33 cellular contexts compared by ENCODE assay signal in the genomic region with DNA sequence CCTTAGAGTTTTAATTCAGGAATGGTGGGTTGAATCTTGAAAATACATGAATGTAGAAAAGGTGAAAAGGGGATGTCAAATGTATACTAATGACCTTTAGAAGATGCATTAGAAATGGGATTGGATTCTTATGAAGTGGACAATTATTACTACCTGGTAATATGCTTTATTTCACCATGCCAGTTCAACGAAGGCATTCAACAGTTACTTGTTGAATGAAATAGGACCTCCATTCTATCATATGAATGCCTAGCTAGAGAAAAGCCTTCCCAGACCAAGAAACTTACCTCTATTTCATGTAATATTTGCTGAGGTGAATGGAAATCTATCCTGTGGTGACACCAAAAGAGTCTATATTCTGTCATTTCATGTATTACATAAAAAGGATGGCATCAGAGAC. TPM values are rescaled to one million over a fixed set of nuclear protein-coding genes. Genes with fewer than 3 reads are reported as not detected.
DNase-seq lines count a peak whose midpoint lies in the region; ATAC-seq and TF ChIP-seq lines count a peak whose summit lies in the region.
"Had no signal": no experiment of that assay in that cellular context is flagged by ENCODE, and none has a peak within 500 bp of the region (broad histone marks: within the 10 kb centered on the region; RNA-seq: fewer than 3 reads in every experiment).

No MANE protein-coding gene starts in this region.

- no peaks in the 10 kb centered on the region for H3K36me3 Mint-ChIP-seq in nephron (ENCODE audit: low read depth)
- H3K36me3 Mint-ChIP-seq in activated naive CD4-positive, alpha-beta T cell treated with anti-CD3 and anti-CD28 coated beads, Interleukin-2, amount 50 U/mL, for 72 hours = peaks cover 0 to 7% of the 10 kb centered on the region in 2 donors
- H3K36me3 Mint-ChIP-seq in activated CD8-positive, alpha-beta T cell treated with anti-CD3 and anti-CD28 coated beads, Interleukin-2, amount 10 ng/mL, durations not matched to agents 7 days and 5 days (ENCODE audit: low read depth) = no peaks in the 10 kb centered on the region
- H3K36me3 Mint-ChIP-seq: CD14-positive monocyte; CD4-positive, alpha-beta memory T cell; CD4-positive, CD25-positive, alpha-beta regulatory T cell; CD8-positive, alpha-beta T cell had no signal

- peaks cover 23% of the 10 kb centered on the region for H3K4me1 Mint-ChIP-seq in nephron
- H3K4me1 Mint-ChIP-seq in activated CD8-positive, alpha-beta T cell treated with anti-CD3 and anti-CD28 coated beads, Interleukin-2, amount 10 ng/mL, durations not matched to agents 7 days and 5 days (ENCODE audit: low read depth) = no peaks in the 10 kb centered on the region
- H3K4me1 Mint-ChIP-seq: B cell; CD14-positive monocyte; CD4-positive, alpha-beta memory T cell; CD4-positive, CD25-positive, alpha-beta regulatory T cell; CD8-positive, alpha-beta memory T cell had no signal

- peaks cover 4% of the 10 kb centered on the region for H3K27me3 Mint-ChIP-seq in nephron (ENCODE audit: low read depth)
- peaks cover 17% of the 10 kb centered on the region for H3K27me3 Mint-ChIP-seq in activated CD8-positive, alpha-beta T cell treated with anti-CD3 and anti-CD28 coated beads, Interleukin-2, amount 10 ng/mL, durations not matched to agents 7 days and 5 days (ENCODE audit: low read depth)
- H3K27me3 Mint-ChIP-seq: CD4-positive, alpha-beta T cell had no signal

- H3K36me3 ChIP-seq in HEK293 (ENCODE audit: control insufficient read depth in 2 of 2, insufficient read depth in 1 of 2, low read length in 2 of 2) = no peaks in the 10 kb centered on the region
- H3K36me3 ChIP-seq: BE2C; BLaER1; BLaER1 treated with 17β-estradiol and CSF1 and Interleukin-3, amounts not matched to agents 10 nM and 100 nM had no signal

- H3K9me3 Mint-ChIP-seq in nephron = peaks cover 20% of the 10 kb centered on the region
- peaks cover 0 to 9% of the 10 kb centered on the region in 2 donors for H3K9me3 Mint-ChIP-seq in activated naive CD4-positive, alpha-beta T cell treated with anti-CD3 and anti-CD28 coated beads, Interleukin-2, amount 50 U/mL, for 72 hours
- H3K9me3 Mint-ChIP-seq in activated CD8-positive, alpha-beta T cell treated with anti-CD3 and anti-CD28 coated beads, Interleukin-2, amount 10 ng/mL, durations not matched to agents 7 days and 5 days (ENCODE audit: insufficient read depth) = no peaks in the 10 kb centered on the region
- H3K9me3 Mint-ChIP-seq: CD4-positive, alpha-beta T cell had no signal

- POLR2A ChIA-PET in HEK293 (lab: Yijun Ruan, JAX) = no interaction called here
- POLR2A ChIA-PET in activated CD8-positive, alpha-beta T cell treated with anti-CD3 and anti-CD28 coated beads, Interleukin-2, amount 10 ng/mL, durations not matched to agents 7 days and 5 days (lab: Charles Lee) = no interaction called here

- no peak overlapping the region for H3K27ac ChIP-seq in HEK293 (ENCODE audit: extremely low read depth, low read depth, low read length)
- H3K27ac ChIP-seq: 22Rv1; A549; BLaER1; BLaER1 treated with 17β-estradiol and CSF1 and Interleukin-3, amounts not matched to agents 10 nM and 100 nM; C4-2B had no signal

- TF ChIP-seq CTCF in HEK293 (tag by site-specific recombination; IDR thresholded peaks at IDR 0.05) (no peak), nephron (IDR thresholded peaks at IDR 0.05; ENCODE audit: unreplicated experiment in 3 of 3) (no peak)

- peak overlapping the region; percentile 91 to 94 (median 91) for H3K27ac Mint-ChIP-seq in nephron
- no peak overlapping the region for H3K27ac Mint-ChIP-seq in activated naive CD4-positive, alpha-beta T cell treated with anti-CD3 and anti-CD28 coated beads, Interleukin-2, amount 50 U/mL, for 72 hours
- H3K27ac Mint-ChIP-seq in activated CD8-positive, alpha-beta T cell treated with anti-CD3 and anti-CD28 coated beads, Interleukin-2, amount 10 ng/mL, durations not matched to agents 7 days and 5 days = no peak overlapping the region
- H3K27ac Mint-ChIP-seq: B cell; CD14-positive monocyte; CD4-positive, alpha-beta memory T cell; CD4-positive, alpha-beta T cell; CD4-positive, CD25-positive, alpha-beta regulatory T cell; CD8-positive, alpha-beta memory T cell; CD8-positive, alpha-beta T cell had no signal

- no peaks in the 10 kb centered on the region for H3K4me1 ChIP-seq in HEK293 (ENCODE audit: control insufficient read depth, insufficient read depth, low read length)
- H3K4me1 ChIP-seq: A549; BE2C; BLaER1; BLaER1 treated with 17β-estradiol and CSF1 and Interleukin-3, amounts not matched to agents 10 nM and 100 nM; Caco-2 had no signal

- ATAC-seq in activated naive CD4-positive, alpha-beta T cell treated with anti-CD3 and anti-CD28 coated beads, Interleukin-2, amount 50 U/mL, for 72 hours = no peak
- ATAC-seq in activated CD8-positive, alpha-beta T cell treated with anti-CD3 and anti-CD28 coated beads, Interleukin-2, amount 10 ng/mL, durations not matched to agents 7 days and 5 days = no peak
- ATAC-seq: A549; CD8-positive, alpha-beta T cell had no signal

- CTCF ChIA-PET in HEK293 (lab: Yijun Ruan, JAX) = no interaction called here
- CTCF ChIA-PET in activated CD8-positive, alpha-beta T cell treated with anti-CD3 and anti-CD28 coated beads, Interleukin-2, amount 10 ng/mL, durations not matched to agents 7 days and 5 days (lab: Charles Lee) = no interaction called here

- H3K4me3 Mint-ChIP-seq in nephron = no peak overlapping the region
- no peak overlapping the region for H3K4me3 Mint-ChIP-seq in activated CD8-positive, alpha-beta T cell treated with anti-CD3 and anti-CD28 coated beads, Interleukin-2, amount 10 ng/mL, durations not matched to agents 7 days and 5 days
- H3K4me3 Mint-ChIP-seq: B cell; CD14-positive monocyte; CD4-positive, alpha-beta memory T cell; CD4-positive, alpha-beta T cell; CD4-positive, CD25-positive, alpha-beta regulatory T cell; CD8-positive, alpha-beta memory T cell; CD8-positive, alpha-beta T cell had no signal

- no peak overlapping the region for H3K4me3 ChIP-seq in HEK293 (ENCODE audit: low read depth, low read length)
- H3K4me3 ChIP-seq: A549; BLaER1; BLaER1 treated with 17β-estradiol and CSF1 and Interleukin-3, amounts not matched to agents 10 nM and 100 nM had no signal

- no peak for DNase-seq in activated naive CD4-positive, alpha-beta T cell treated with anti-CD3 and anti-CD28 coated beads, Interleukin-2, amount 50 U/mL, for 72 hours (ENCODE audit: low spot score in 2 of 2)
- no peak for DNase-seq in activated CD8-positive, alpha-beta T cell treated with anti-CD3 and anti-CD28 coated beads, Interleukin-2, amount 10 ng/mL, durations not matched to agents 7 days and 5 days
- DNase-seq: 8988T; ACHN; AML-193; BE2C; C1 segment of cervical spinal cord; Caco-2; Calu3; CD4-positive, alpha-beta memory T cell; CD4-positive, alpha-beta T cell; CD4-positive, CD25-positive, alpha-beta regulatory T cell; CD8-positive, alpha-beta memory T cell; CD8-positive, alpha-beta T cell; COR-L47; DMS 273 treated with DMSO at 0.1 percent for 48 hours; DMS153; DMS53; DMS79; DMS79 treated with DMSO at 0.1 percent for 48 hours; DND-41; EL had no signal

- no peaks in the 10 kb centered on the region for H3K9me3 ChIP-seq in HEK293 (ENCODE audit: control insufficient read depth, insufficient read depth, low read depth, low read length)
- H3K9me3 ChIP-seq: A549, BE2C, Caco-2 had no signal

TF ChIP-seq in HEK293, 187 proteins besides CTCF, POLR2A, EP300 and RAD21:
- TF ChIP-seq ZXDB (tag by site-specific recombination; IDR thresholded peaks at IDR 0.05) (no peak), ZBTB17 (tag by site-specific recombination; IDR thresholded peaks at IDR 0.05) (no peak), KLF9 (tag by site-specific recombination; IDR thresholded peaks at IDR 0.05; ENCODE audit: low read depth) (no peak), KLF16 (tag by site-specific recombination; IDR thresholded peaks at IDR 0.05) (no peak), ZNF23 (tag by site-specific recombination; IDR thresholded peaks at IDR 0.05; ENCODE audit: borderline replicate concordance) (no peak), ZBTB7A (tag by site-specific recombination; IDR thresholded peaks at IDR 0.05; ENCODE audit: low read depth) (no peak), SCRT2 (tag by site-specific recombination; IDR thresholded peaks at IDR 0.05) (peak; percentile 78), SCRT1 (tag by site-specific recombination; IDR thresholded peaks at IDR 0.05; ENCODE audit: borderline replicate concordance) (peak; percentile 53; the same call in 1 of the 2 replicates), ZSCAN16 (tag by site-specific recombination; IDR thresholded peaks at IDR 0.05) (no peak)
TF ChIP-seq in HEK293: peak in this region for 2.

RNA-seq across cellular contexts. Expression of gene SFRP2, which starts 34.6 kb away (rescaled TPM):
- total RNA-seq in activated naive CD4-positive, alpha-beta T cell treated with anti-CD3 and anti-CD28 coated beads, Interleukin-2, amount 50 U/mL, for 72 hours = not detected
- total RNA-seq in activated CD8-positive, alpha-beta T cell treated with anti-CD3 and anti-CD28 coated beads, Interleukin-2, amount 10 ng/mL, durations not matched to agents 7 days and 5 days = not detected
- total RNA-seq: A172; B cell; Caco-2; Calu3; CD4-positive, alpha-beta memory T cell; CD4-positive, alpha-beta T cell; CD4-positive, CD25-positive, alpha-beta regulatory T cell; CD8-positive, alpha-beta T cell; Daoy had no signal

Comparison
In these comparisons a context has a peak if more than half of its experiments do, and no peak if none do; other contexts are left out.
1. H3K27ac Mint-ChIP-seq: peak in nephron (3 of 3); none in activated naive CD4-positive, alpha-beta T cell treated with anti-CD3 and anti-CD28 coated beads, Interleukin-2, amount 50 U/mL, for 72 hours (0 of 2) and activated CD8-positive, alpha-beta T cell treated with anti-CD3 and anti-CD28 coated beads, Interleukin-2, amount 10 ng/mL, durations not matched to agents 7 days and 5 days (single experiment).